Comparison of ENCODE assay signal across 2 cellular contexts in the genomic region with DNA sequence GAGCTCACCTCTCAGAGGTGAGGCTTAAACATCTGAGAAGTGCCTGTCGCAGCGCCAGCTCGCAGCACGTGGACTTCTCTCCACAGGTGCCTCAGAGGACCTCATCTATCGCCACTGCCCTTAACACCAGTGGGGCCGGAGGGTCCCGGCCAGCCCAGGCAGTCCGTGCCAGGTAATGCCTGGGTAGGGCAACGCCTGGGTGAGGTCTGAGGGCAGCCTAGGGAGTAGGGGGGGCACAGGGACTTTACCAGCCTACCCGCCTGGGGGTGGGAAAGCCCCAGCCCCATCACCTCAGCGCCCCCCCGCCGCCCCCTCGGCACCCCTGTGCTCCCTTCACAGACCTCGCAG.
TF ChIP-seq lines count a peak whose summit lies in the region.

No MANE protein-coding gene starts in this region.

TF ChIP-seq in IMR-90, 13 proteins besides CTCF, POLR2A, EP300 and RAD21:
- TF ChIP-seq, protein P1, sequence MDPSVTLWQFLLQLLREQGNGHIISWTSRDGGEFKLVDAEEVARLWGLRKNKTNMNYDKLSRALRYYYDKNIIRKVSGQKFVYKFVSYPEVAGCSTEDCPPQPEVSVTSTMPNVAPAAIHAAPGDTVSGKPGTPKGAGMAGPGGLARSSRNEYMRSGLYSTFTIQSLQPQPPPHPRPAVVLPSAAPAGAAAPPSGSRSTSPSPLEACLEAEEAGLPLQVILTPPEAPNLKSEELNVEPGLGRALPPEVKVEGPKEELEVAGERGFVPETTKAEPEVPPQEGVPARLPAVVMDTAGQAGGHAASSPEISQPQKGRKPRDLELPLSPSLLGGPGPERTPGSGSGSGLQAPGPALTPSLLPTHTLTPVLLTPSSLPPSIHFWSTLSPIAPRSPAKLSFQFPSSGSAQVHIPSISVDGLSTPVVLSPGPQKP (IDR thresholded peaks at IDR 0.05; ENCODE audit: borderline replicate concordance, low read depth, low read length): no peak
- TF ChIP-seq BHLHE40 (IDR thresholded peaks at IDR 0.05; ENCODE audit: low read depth, low read length): no peak
- TF ChIP-seq FOS (IDR thresholded peaks at IDR 0.05; ENCODE audit: low read depth, low read length): no peak
- TF ChIP-seq MXI1 (IDR thresholded peaks at IDR 0.05; ENCODE audit: borderline replicate concordance, low read depth, low read length): no peak
- no peak for TF ChIP-seq RFX5 (IDR thresholded peaks at IDR 0.05; ENCODE audit: low read depth, low read length)
- no peak for TF ChIP-seq CHD1 (IDR thresholded peaks at IDR 0.05; ENCODE audit: low read depth, low read length)
- no peak for TF ChIP-seq RCOR1 (IDR thresholded peaks at IDR 0.05; ENCODE audit: insufficient replicate concordance, low read length)
- no peak for TF ChIP-seq NFE2L2 (IDR thresholded peaks at IDR 0.05; ENCODE audit: low read depth, low read length)
- no peak for TF ChIP-seq SMC3 (IDR thresholded peaks at IDR 0.05; ENCODE audit: low read depth, low read length)
- no peak for TF ChIP-seq MAZ (IDR thresholded peaks at IDR 0.05; ENCODE audit: borderline replicate concordance, low read depth, low read length)
- TF ChIP-seq, protein P2, sequence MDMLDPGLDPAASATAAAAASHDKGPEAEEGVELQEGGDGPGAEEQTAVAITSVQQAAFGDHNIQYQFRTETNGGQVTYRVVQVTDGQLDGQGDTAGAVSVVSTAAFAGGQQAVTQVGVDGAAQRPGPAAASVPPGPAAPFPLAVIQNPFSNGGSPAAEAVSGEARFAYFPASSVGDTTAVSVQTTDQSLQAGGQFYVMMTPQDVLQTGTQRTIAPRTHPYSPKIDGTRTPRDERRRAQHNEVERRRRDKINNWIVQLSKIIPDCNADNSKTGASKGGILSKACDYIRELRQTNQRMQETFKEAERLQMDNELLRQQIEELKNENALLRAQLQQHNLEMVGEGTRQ (IDR thresholded peaks at IDR 0.05; ENCODE audit: low read depth, low read length): no peak
- TF ChIP-seq MAFK (IDR thresholded peaks at IDR 0.05; ENCODE audit: low read depth, low read length): no peak
- no peak for TF ChIP-seq CEBPB (IDR thresholded peaks at IDR 0.05; ENCODE audit: low read depth, low read length)

TF ChIP-seq in K562, 482 proteins besides CTCF, POLR2A, EP300 and RAD21:
- no peak for TF ChIP-seq NR4A1 (CRISPR knock-in tag; IDR thresholded peaks at IDR 0.05)
- no peak for TF ChIP-seq NR4A1 (tag; IDR thresholded peaks at IDR 0.05)
- peak; percentile 13; the same call in 1 of the 2 replicates for TF ChIP-seq POLR2G (IDR thresholded peaks at IDR 0.05; ENCODE audit: low read depth, low read length)
TF ChIP-seq in K562: peak in this region for 1.
